ENCODE assay signal across 28 cellular contexts in genomic region chr2:102412199-102412598, GRCh38. TPM values are rescaled to one million over a fixed set of nuclear protein-coding genes. Genes with fewer than 3 reads are reported as not detected.
"Had no signal": no experiment of that assay in that cellular context is flagged by ENCODE, and none has a peak within 500 bp of the region (broad histone marks: within the 10 kb centered on the region; RNA-seq: fewer than 3 reads in every experiment).

No MANE protein-coding gene starts in this region.

- H3K4me3 Mint-ChIP-seq: stimulated activated effector memory CD8-positive, alpha-beta T cell treated with anti-CD3 and anti-CD28 coated beads, Interleukin-12 subunit alpha, Interleukin-12 subunit beta, amount 100 ng/mL, for 72 hours; stimulated activated memory B cell treated with anti-CD40 and anti-IgM and Interleukin-4, amounts not matched to agents 10 μg/mL and 1 μg/mL and 100 μg/mL, for 72 hours; stimulated activated naive B cell treated with anti-CD40 and anti-IgM and Interleukin-4, amounts not matched to agents 10 μg/mL and 1 μg/mL and 100 μg/mL, for 72 hours; stimulated activated naive CD8-positive, alpha-beta T cell treated with anti-CD3 and anti-CD28 coated beads, Interleukin-15, amount 100 ng/mL, for 72 hours; stimulated activated naive CD8-positive, alpha-beta T cell treated with anti-CD3 and anti-CD28 coated beads, Interleukin-15, Interleukin-2, amounts not matched to agents 100 ng/mL and 50 ng/mL, for 24 hours; type B pancreatic cell had no signal

- H3K27me3 Mint-ChIP-seq: stimulated activated memory B cell treated with anti-CD40 and anti-IgM and Interleukin-4, amounts not matched to agents 10 μg/mL and 1 μg/mL and 100 μg/mL, for 72 hours; stimulated activated naive CD8-positive, alpha-beta T cell treated with anti-CD3 and anti-CD28 coated beads, Interleukin-15, amount 100 ng/mL, for 72 hours; stimulated activated naive CD8-positive, alpha-beta T cell treated with anti-CD3 and anti-CD28 coated beads, Interleukin-15, Interleukin-2, amounts not matched to agents 100 ng/mL and 50 ng/mL, for 24 hours had no signal

- H3K36me3 Mint-ChIP-seq: stimulated activated effector memory CD8-positive, alpha-beta T cell treated with anti-CD3 and anti-CD28 coated beads, Interleukin-12 subunit alpha, Interleukin-12 subunit beta, amount 100 ng/mL, for 72 hours; type B pancreatic cell had no signal

- H3K4me1 Mint-ChIP-seq: stimulated activated memory B cell treated with anti-CD40 and anti-IgM and Interleukin-4, amounts not matched to agents 10 μg/mL and 1 μg/mL and 100 μg/mL, for 72 hours had no signal

- H3K27ac Mint-ChIP-seq: stimulated activated effector memory CD8-positive, alpha-beta T cell treated with anti-CD3 and anti-CD28 coated beads, Interleukin-12 subunit alpha, Interleukin-12 subunit beta, amount 100 ng/mL, for 72 hours; stimulated activated memory B cell treated with anti-CD40 and anti-IgM and Interleukin-4, amounts not matched to agents 10 μg/mL and 1 μg/mL and 100 μg/mL, for 72 hours; stimulated activated naive B cell treated with anti-CD40 and anti-IgM and Interleukin-4, amounts not matched to agents 10 μg/mL and 1 μg/mL and 100 μg/mL, for 72 hours; stimulated activated naive CD8-positive, alpha-beta T cell treated with anti-CD3 and anti-CD28 coated beads, Interleukin-15, amount 100 ng/mL, for 72 hours; stimulated activated naive CD8-positive, alpha-beta T cell treated with anti-CD3 and anti-CD28 coated beads, Interleukin-15, Interleukin-2, amounts not matched to agents 100 ng/mL and 50 ng/mL, for 24 hours; type B pancreatic cell had no signal

- H3K4me1 ChIP-seq: stomach, suprapubic skin, testis, thyroid gland, tibial artery, tibial nerve, transverse colon, upper lobe of left lung, upper lobe of right lung, uterus, vagina had no signal

- H3K9me3 ChIP-seq: suprapubic skin, testis, thoracic aorta, thyroid gland, tibial artery, tibial nerve, transverse colon, upper lobe of left lung, upper lobe of right lung, uterus, vagina had no signal

- H3K9me3 Mint-ChIP-seq: type B pancreatic cell had no signal

- H3K4me3 ChIP-seq: stomach, suprapubic skin, testis, thoracic aorta, thyroid gland, tibial artery, tibial nerve, transverse colon, upper lobe of left lung, upper lobe of right lung, uterus, vagina had no signal

- H3K27ac ChIP-seq: stomach, suprapubic skin, testis, thoracic aorta, thyroid gland, tibial artery, tibial nerve, transverse colon, upper lobe of left lung, upper lobe of right lung, uterus, vagina had no signal

- H3K36me3 ChIP-seq: stomach, suprapubic skin, thoracic aorta, thyroid gland, tibial artery, tibial nerve, transverse colon, upper lobe of left lung, upper lobe of right lung, uterus, vagina had no signal

- DNase-seq: stimulated activated CD4-positive, alpha-beta T cell treated with anti-CD3 and anti-CD28 coated beads, Interleukin-2, amount 100 ng/mL, for 48 hours; stimulated activated CD4-positive, alpha-beta T cell treated with anti-CD3 and anti-CD28 coated beads, Interleukin-4, amount 100 ng/mL, for 1 hour; stimulated activated CD4-positive, alpha-beta T cell treated with anti-CD3 and anti-CD28 coated beads, Interleukin-4, amount 100 ng/mL, for 24 hours; stimulated activated CD4-positive, alpha-beta T cell treated with anti-CD3 and anti-CD28 coated beads, Interleukin-4, amount 100 ng/mL, for 4 hours; stimulated activated CD8-positive, alpha-beta memory T cell treated with anti-CD3 and anti-CD28 coated beads, Interleukin-4, amount 100 ng/mL, for 48 hours; stimulated activated naive B cell treated with anti-CD40 and anti-IgM and Interleukin-4, amounts not matched to agents 10 μg/mL and 1 μg/mL and 100 μg/mL, for 72 hours; stimulated activated naive CD4-positive, alpha-beta T cell; stimulated activated naive CD4-positive, alpha-beta T cell treated with Interleukin-2 at 50 U/mL for 16 hours; stimulated activated naive CD8-positive, alpha-beta T cell treated with anti-CD3 and anti-CD28 coated beads, Interleukin-15, amount 100 ng/mL, for 72 hours; stimulated activated naive CD8-positive, alpha-beta T cell treated with anti-CD3 and anti-CD28 coated beads, Interleukin-15, Interleukin-2, amounts not matched to agents 100 U/mL and 50 U/mL, for 24 hours; stomach; substantia nigra; testis; thyroid gland; tibial artery; transverse colon; upper lobe of left lung; upper lobe of right lung; uterus had no signal

- ATAC-seq: stimulated activated effector memory CD8-positive, alpha-beta T cell treated with anti-CD3 and anti-CD28 coated beads, Interleukin-12 subunit alpha, Interleukin-12 subunit beta, amount 100 ng/mL, for 72 hours; stimulated activated memory B cell treated with anti-CD40 and anti-IgM and Interleukin-4, amounts not matched to agents 10 μg/mL and 1 μg/mL and 100 μg/mL, for 72 hours; stimulated activated naive B cell treated with anti-CD40 and anti-IgM and Interleukin-4, amounts not matched to agents 10 μg/mL and 1 μg/mL and 100 μg/mL, for 72 hours; stimulated activated naive CD8-positive, alpha-beta T cell treated with anti-CD3 and anti-CD28 coated beads, Interleukin-15, amount 100 ng/mL, for 72 hours; stimulated activated naive CD8-positive, alpha-beta T cell treated with anti-CD3 and anti-CD28 coated beads, Interleukin-15, Interleukin-2, amounts not matched to agents 100 U/mL and 50 U/mL, for 24 hours; upper lobe of right lung had no signal

RNA-seq across cellular contexts. Expression of gene IL18RAP, which starts 10.8 kb away (rescaled TPM):
- total RNA-seq: temporal lobe had no signal

RNA-seq across cellular contexts. Expression of gene IL18R1, which starts 56.6 kb away (rescaled TPM):
- total RNA-seq: temporal lobe had no signal
